Comparison of ENCODE assay signal across 24 cellular contexts in genomic region chr1:29836626-29837305, GRCh38.
DNase-seq lines count a peak whose midpoint lies in the region; ATAC-seq and TF ChIP-seq lines count a peak whose summit lies in the region.
"Had no signal": no experiment of that assay in that cellular context is flagged by ENCODE, and none has a peak within 500 bp of the region (broad histone marks: within the 10 kb centered on the region; RNA-seq: fewer than 3 reads in every experiment).

No MANE protein-coding gene starts in this region.

- no peak overlapping the region for H3K4me3 Mint-ChIP-seq in activated CD4-positive, alpha-beta memory T cell treated with anti-CD3 and anti-CD28 coated beads, Interleukin-2, amount 10 ng/mL, durations not matched to agents 7 days and 5 days
- H3K4me3 Mint-ChIP-seq in activated CD4-positive, alpha-beta memory T cell treated with anti-CD3 and anti-CD28 coated beads for 36 hours, result no peak overlapping the region
- H3K4me3 Mint-ChIP-seq: B cell; CD4-positive, CD25-positive, alpha-beta regulatory T cell; HFFc6 had no signal

- peak; percentile 5 for DNase-seq in activated CD4-positive, alpha-beta memory T cell treated with anti-CD3 and anti-CD28 coated beads, Interleukin-2, amount 10 ng/mL, durations not matched to agents 7 days and 5 days
- no peak for DNase-seq in activated CD4-positive, alpha-beta memory T cell treated with anti-CD3 and anti-CD28 coated beads for 36 hours
- peak; percentile 58 for DNase-seq in NCI-H69 (lab: John Stamatoyannopoulos, UW)
- peak; percentile 90 for DNase-seq in esophagus muscularis mucosa (ENCODE audit: extremely low spot score)
- DNase-seq in sigmoid colon, result peak; percentile 52
- no peak for DNase-seq in stimulated activated naive CD4-positive, alpha-beta T cell treated with Interleukin-2 at 50 U/mL for 16 hours (lab: John Stamatoyannopoulos, UW)
- DNase-seq: Caco-2; CD4-positive, CD25-positive, alpha-beta regulatory T cell; DMS153; GF-D8; HFFc6; NCI-H1048; NCI-H1436; NCI-H1930; NCI-H446; NCI-H526 treated with DMSO at 0.1 percent for 48 hours; OCI-M1; Right ventricle myocardium superior had no signal

- WGBS in esophagus muscularis mucosa, result 70% methylated on average over 8 of the region's 8 CpGs
- WGBS in sigmoid colon, 2 donors, result 66 to 73% methylated on average over 8 of the region's 8 CpGs

- POLR2A ChIA-PET in activated CD4-positive, alpha-beta memory T cell treated with anti-CD3 and anti-CD28 coated beads, Interleukin-2, amount 10 ng/mL, durations not matched to agents 7 days and 5 days (lab: Charles Lee), result no interaction called here
- POLR2A ChIA-PET in activated CD4-positive, alpha-beta memory T cell treated with anti-CD3 and anti-CD28 coated beads for 36 hours (lab: Charles Lee), result no interaction called here

- ATAC-seq in GM21515 (IDR thresholded peaks at IDR 0.05; ENCODE audit: unreplicated experiment), result no peak
- no peak for ATAC-seq in HG02885 (IDR thresholded peaks at IDR 0.05; ENCODE audit: poor library complexity, unreplicated experiment)

- no peaks in the 10 kb centered on the region for H3K36me3 Mint-ChIP-seq in activated CD4-positive, alpha-beta memory T cell treated with anti-CD3 and anti-CD28 coated beads, Interleukin-2, amount 10 ng/mL, durations not matched to agents 7 days and 5 days (ENCODE audit: low read depth)
- no peaks in the 10 kb centered on the region for H3K36me3 Mint-ChIP-seq in activated CD4-positive, alpha-beta memory T cell treated with anti-CD3 and anti-CD28 coated beads for 36 hours
- H3K36me3 Mint-ChIP-seq: CD4-positive, CD25-positive, alpha-beta regulatory T cell had no signal

- intact Hi-C loops in activated CD4-positive, alpha-beta memory T cell treated with anti-CD3 and anti-CD28 coated beads for 36 hours (cut with micrococcal nuclease), result no loop called here
- intact Hi-C loops in esophagus muscularis mucosa (cut with DNase I), result no loop called here
- intact Hi-C loops in sigmoid colon (cut with DNase I), result no loop called here

- H3K4me3 ChIP-seq in esophagus muscularis mucosa, result no peak overlapping the region
- H3K4me3 ChIP-seq in sigmoid colon, result no peak overlapping the region
- H3K4me3 ChIP-seq: SK-N-MC had no signal

- TF ChIP-seq POLR2A in esophagus muscularis mucosa (IDR thresholded peaks at IDR 0.05; ENCODE audit: low read depth) (no peak), sigmoid colon (IDR thresholded peaks at IDR 0.05) (no peak)

- H3K27ac ChIP-seq in esophagus muscularis mucosa (replicated peaks in 1 of 4) (no peak overlapping the region), sigmoid colon (no peak overlapping the region)
- H3K27ac ChIP-seq: HL-60, KMS-11, SK-N-MC had no signal

- CTCF ChIA-PET in activated CD4-positive, alpha-beta memory T cell treated with anti-CD3 and anti-CD28 coated beads, Interleukin-2, amount 10 ng/mL, durations not matched to agents 7 days and 5 days (lab: Charles Lee), result no interaction called here
- CTCF ChIA-PET in activated CD4-positive, alpha-beta memory T cell treated with anti-CD3 and anti-CD28 coated beads for 36 hours (lab: Charles Lee), result no interaction called here

- TF ChIP-seq CTCF in esophagus muscularis mucosa (IDR thresholded peaks at IDR 0.05), result no peak
- no peak for TF ChIP-seq CTCF in sigmoid colon (IDR thresholded peaks at IDR 0.05)

- H3K36me3 ChIP-seq in esophagus muscularis mucosa (no peaks in the 10 kb centered on the region), sigmoid colon (no peaks in the 10 kb centered on the region)

- no peak overlapping the region for H3K27ac Mint-ChIP-seq in activated CD4-positive, alpha-beta memory T cell treated with anti-CD3 and anti-CD28 coated beads, Interleukin-2, amount 10 ng/mL, durations not matched to agents 7 days and 5 days
- no peak overlapping the region for H3K27ac Mint-ChIP-seq in activated CD4-positive, alpha-beta memory T cell treated with anti-CD3 and anti-CD28 coated beads for 36 hours
- H3K27ac Mint-ChIP-seq: B cell; CD4-positive, CD25-positive, alpha-beta regulatory T cell; HFFc6 had no signal

- H3K4me1 ChIP-seq in esophagus muscularis mucosa (no peaks in the 10 kb centered on the region), sigmoid colon (no peaks in the 10 kb centered on the region)
- H3K4me1 ChIP-seq: Caco-2 had no signal

- H3K27me3 ChIP-seq in esophagus muscularis mucosa (peaks cover 0 to 70% (median 0%) of the 10 kb centered on the region in 4 donors), sigmoid colon (no peaks in the 10 kb centered on the region)

- H3K9me3 ChIP-seq in esophagus muscularis mucosa (peaks cover 0 to 10% (median 5%) of the 10 kb centered on the region in 4 donors), sigmoid colon (peaks cover 0 to 3% (median under 1%) of the 10 kb centered on the region in 4 donors)
- H3K9me3 ChIP-seq: Caco-2 had no signal

- peaks cover 2% of the 10 kb centered on the region for H3K27me3 Mint-ChIP-seq in activated CD4-positive, alpha-beta memory T cell treated with anti-CD3 and anti-CD28 coated beads, Interleukin-2, amount 10 ng/mL, durations not matched to agents 7 days and 5 days
- H3K27me3 Mint-ChIP-seq in activated CD4-positive, alpha-beta memory T cell treated with anti-CD3 and anti-CD28 coated beads for 36 hours, result peaks cover 7% of the 10 kb centered on the region

- H3K9me3 Mint-ChIP-seq in activated CD4-positive, alpha-beta memory T cell treated with anti-CD3 and anti-CD28 coated beads, Interleukin-2, amount 10 ng/mL, durations not matched to agents 7 days and 5 days, result peaks cover 4% of the 10 kb centered on the region
- peaks cover 5% of the 10 kb centered on the region for H3K9me3 Mint-ChIP-seq in activated CD4-positive, alpha-beta memory T cell treated with anti-CD3 and anti-CD28 coated beads for 36 hours

- H3K4me1 Mint-ChIP-seq in activated CD4-positive, alpha-beta memory T cell treated with anti-CD3 and anti-CD28 coated beads, Interleukin-2, amount 10 ng/mL, durations not matched to agents 7 days and 5 days, result no peaks in the 10 kb centered on the region
- no peaks in the 10 kb centered on the region for H3K4me1 Mint-ChIP-seq in activated CD4-positive, alpha-beta memory T cell treated with anti-CD3 and anti-CD28 coated beads for 36 hours (ENCODE audit: low read depth)
- H3K4me1 Mint-ChIP-seq: B cell; CD4-positive, CD25-positive, alpha-beta regulatory T cell had no signal

- TF ChIP-seq EP300 in esophagus muscularis mucosa (IDR thresholded peaks at IDR 0.05) (no peak), sigmoid colon (IDR thresholded peaks at IDR 0.05) (no peak)

Comparison
In these comparisons a context has a peak if more than half of its experiments do, and no peak if none do; other contexts are left out.
1. DNase-seq: peak in activated CD4-positive, alpha-beta memory T cell treated with anti-CD3 and anti-CD28 coated beads, Interleukin-2, amount 10 ng/mL, durations not matched to agents 7 days and 5 days (single experiment), NCI-H69 (single experiment), esophagus muscularis mucosa (single experiment) and sigmoid colon (single experiment); none in activated CD4-positive, alpha-beta memory T cell treated with anti-CD3 and anti-CD28 coated beads for 36 hours (single experiment) and stimulated activated naive CD4-positive, alpha-beta T cell treated with Interleukin-2 at 50 U/mL for 16 hours (single experiment).